ENCODE assay signal across 1 cellular context in the genomic region with DNA sequence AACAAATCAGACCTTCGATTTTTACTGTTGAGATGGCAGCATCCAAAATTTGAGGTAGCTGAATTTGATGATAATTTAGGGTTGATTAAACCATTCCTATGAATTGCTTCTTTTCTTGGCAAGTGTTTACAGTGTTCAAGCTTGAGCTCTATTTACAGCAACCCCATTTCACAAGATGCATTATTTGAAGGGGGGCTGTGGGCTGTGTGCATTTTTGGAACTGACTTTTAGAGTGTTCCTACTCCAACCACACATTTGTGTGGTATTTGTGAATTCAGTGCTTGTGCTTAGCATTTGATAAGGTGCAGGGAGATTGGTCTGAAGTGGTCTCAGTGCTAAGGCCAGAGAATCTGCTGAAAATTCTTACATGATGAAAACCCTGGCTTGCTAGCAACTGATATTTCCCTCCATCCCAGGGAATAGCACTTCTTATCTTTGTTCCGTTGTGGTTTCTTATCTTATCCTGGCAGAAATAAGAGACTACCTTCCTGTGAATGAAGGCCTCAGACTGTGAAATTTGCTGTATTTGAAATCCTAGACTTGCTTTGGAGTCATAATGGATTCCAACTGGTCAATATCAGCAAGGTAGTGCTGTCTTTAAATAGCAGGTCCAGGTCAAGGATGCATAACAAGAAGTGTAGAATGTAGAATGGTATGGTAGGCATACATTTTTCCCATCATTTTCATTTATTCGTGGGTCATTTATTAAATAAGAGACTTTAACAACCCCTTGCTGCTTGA.
TF ChIP-seq lines count a peak whose summit lies in the region.

No MANE protein-coding gene starts in this region.

TF ChIP-seq in H1, 55 proteins besides CTCF, POLR2A, EP300 and RAD21 (continued from another document):
- TF ChIP-seq, protein P1, sequence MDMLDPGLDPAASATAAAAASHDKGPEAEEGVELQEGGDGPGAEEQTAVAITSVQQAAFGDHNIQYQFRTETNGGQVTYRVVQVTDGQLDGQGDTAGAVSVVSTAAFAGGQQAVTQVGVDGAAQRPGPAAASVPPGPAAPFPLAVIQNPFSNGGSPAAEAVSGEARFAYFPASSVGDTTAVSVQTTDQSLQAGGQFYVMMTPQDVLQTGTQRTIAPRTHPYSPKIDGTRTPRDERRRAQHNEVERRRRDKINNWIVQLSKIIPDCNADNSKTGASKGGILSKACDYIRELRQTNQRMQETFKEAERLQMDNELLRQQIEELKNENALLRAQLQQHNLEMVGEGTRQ (IDR thresholded peaks at IDR 0.05; ENCODE audit: low read length): no peak
- no peak for TF ChIP-seq RXRA (IDR thresholded peaks at IDR 0.05; ENCODE audit: insufficient read depth, low read depth, low read length)
- no peak for TF ChIP-seq BCL11A (IDR thresholded peaks at IDR 0.05; ENCODE audit: low read depth in 2 of 2, low read length in 2 of 2)
- TF ChIP-seq NRF1 (IDR thresholded peaks at IDR 0.05; ENCODE audit: low read depth, low read length): no peak
- no peak for TF ChIP-seq TEAD4 (IDR thresholded peaks at IDR 0.05; ENCODE audit: low read depth, low read length)
